Comparison of ENCODE assay signal across 19 cellular contexts in genomic region chr20:62539646-62540045, GRCh38.
DNase-seq lines count a peak whose midpoint lies in the region; ATAC-seq and TF ChIP-seq lines count a peak whose summit lies in the region.
"Had no signal": no experiment of that assay in that cellular context is flagged by ENCODE, and none has a peak within 500 bp of the region (broad histone marks: within the 10 kb centered on the region; RNA-seq: fewer than 3 reads in every experiment).

No MANE protein-coding gene starts in this region.

- no peak overlapping the region for H3K4me3 ChIP-seq in SJCRH30
- H3K4me3 ChIP-seq in right cardiac atrium (ENCODE audit: low read length): no peak overlapping the region
- no peak overlapping the region for H3K4me3 ChIP-seq in rectal smooth muscle tissue (ENCODE audit: low read length)
- H3K4me3 ChIP-seq in mucosa of descending colon: no peak overlapping the region
- H3K4me3 ChIP-seq: A549, Peyer's patch, SK-N-MC had no signal

- TF ChIP-seq CTCF in mucosa of descending colon (IDR thresholded peaks at IDR 0.05): no peak

- ATAC-seq in right cardiac atrium: peak; percentile 39 to 46
- no peak for ATAC-seq in mucosa of descending colon
- ATAC-seq in HG03095 (IDR thresholded peaks at IDR 0.05; ENCODE audit: unreplicated experiment): no peak
- ATAC-seq: A549 had no signal

- H3K9ac ChIP-seq in rectal smooth muscle tissue (ENCODE audit: low read length): no peak overlapping the region

- peaks cover 26% of the 10 kb centered on the region for H3K4me1 ChIP-seq in SJCRH30
- H3K4me1 ChIP-seq in right cardiac atrium (ENCODE audit: control insufficient read depth, insufficient read depth, low read length): no peaks in the 10 kb centered on the region
- peaks cover 26% of the 10 kb centered on the region for H3K4me1 ChIP-seq in rectal smooth muscle tissue (ENCODE audit: control insufficient read depth, insufficient read depth, low read length)
- H3K4me1 ChIP-seq in mucosa of descending colon (ENCODE audit: low read depth): no peaks in the 10 kb centered on the region
- H3K4me1 ChIP-seq: A549, Peyer's patch had no signal

- intact Hi-C loops in right cardiac atrium (cut with DNase I): no loop called here
- intact Hi-C loops in mucosa of descending colon (cut with DNase I, micrococcal nuclease): no loop called here

- WGBS in right cardiac atrium: 26% methylated on average over 10 of the region's 10 CpGs

- in situ Hi-C loops in G401 (cut with HindIII; ENCODE audit: low sequenced_read_pairs): loop anchor here (10.0 kb wide), 1 partner anchor 245 kb away; no protein-coding TSS in a partner anchor

- H3K36me3 ChIP-seq in SJCRH30: no peaks in the 10 kb centered on the region
- no peaks in the 10 kb centered on the region for H3K36me3 ChIP-seq in rectal smooth muscle tissue (ENCODE audit: control insufficient read depth, insufficient read depth, low read length)
- H3K36me3 ChIP-seq in mucosa of descending colon (ENCODE audit: low read depth): no peaks in the 10 kb centered on the region
- H3K36me3 ChIP-seq: Peyer's patch had no signal

- DNase-seq in G401 (ENCODE audit: low spot score) (peak; percentile 1), SJCRH30 (peak; percentile 67 to 71), right cardiac atrium (no peak), mucosa of descending colon (no peak), NCI-H1436 (lab: John Stamatoyannopoulos, UW) (no peak)
- DNase-seq in activated effector memory CD4-positive, alpha-beta T cell treated with anti-CD3 and anti-CD28 coated beads, Interleukin-2, amount 50 U/mL, for 16 hours: no peak
- DNase-seq: Caco-2; CD4-positive, alpha-beta T cell; DMS53; EL; GOT3; NCI-H1436 treated with DMSO at 0.1 percent for 48 hours; NCI-H2081 treated with DMSO at 0.1 percent for 48 hours; NK-92 treated with Interleukin-12 subunit alpha and Interleukin-12 subunit beta, amount 100 ng/mL, for 24 hours; Peyer's patch had no signal

- H3K27ac ChIP-seq in SJCRH30: no peak overlapping the region
- H3K27ac ChIP-seq in right cardiac atrium (ENCODE audit: low read length): no peak overlapping the region
- peak overlapping the region; percentile 86 for H3K27ac ChIP-seq in rectal smooth muscle tissue (ENCODE audit: low read depth, low read length)
- H3K27ac ChIP-seq: A549, Peyer's patch, SK-N-MC had no signal

- H3K27me3 ChIP-seq in SJCRH30 (no peaks in the 10 kb centered on the region), right cardiac atrium (ENCODE audit: control insufficient read depth, insufficient read depth) (no peaks in the 10 kb centered on the region), rectal smooth muscle tissue (ENCODE audit: control insufficient read depth, insufficient read depth, low read length) (no peaks in the 10 kb centered on the region)
- H3K27me3 ChIP-seq: Peyer's patch had no signal

- peaks cover 4% of the 10 kb centered on the region; the same call in 1 of the 2 replicates for H3K9me3 ChIP-seq in SJCRH30 (replicated peaks)
- no peaks in the 10 kb centered on the region for H3K9me3 ChIP-seq in right cardiac atrium (ENCODE audit: control insufficient read depth, low read length)
- no peaks in the 10 kb centered on the region for H3K9me3 ChIP-seq in mucosa of descending colon
- H3K9me3 ChIP-seq: Peyer's patch had no signal

Comparison
In these comparisons a context has a peak if more than half of its experiments do, and no peak if none do; other contexts are left out.
1. DNase-seq: peak in G401 (single experiment) and SJCRH30 (2 of 2); none in right cardiac atrium (0 of 3), activated effector memory CD4-positive, alpha-beta T cell treated with anti-CD3 and anti-CD28 coated beads, Interleukin-2, amount 50 U/mL, for 16 hours (single experiment), mucosa of descending colon (0 of 3) and NCI-H1436 (single experiment).
2. ATAC-seq: peak in right cardiac atrium (2 of 2); none in mucosa of descending colon (single experiment) and HG03095 (single experiment).